In the genomic region with DNA sequence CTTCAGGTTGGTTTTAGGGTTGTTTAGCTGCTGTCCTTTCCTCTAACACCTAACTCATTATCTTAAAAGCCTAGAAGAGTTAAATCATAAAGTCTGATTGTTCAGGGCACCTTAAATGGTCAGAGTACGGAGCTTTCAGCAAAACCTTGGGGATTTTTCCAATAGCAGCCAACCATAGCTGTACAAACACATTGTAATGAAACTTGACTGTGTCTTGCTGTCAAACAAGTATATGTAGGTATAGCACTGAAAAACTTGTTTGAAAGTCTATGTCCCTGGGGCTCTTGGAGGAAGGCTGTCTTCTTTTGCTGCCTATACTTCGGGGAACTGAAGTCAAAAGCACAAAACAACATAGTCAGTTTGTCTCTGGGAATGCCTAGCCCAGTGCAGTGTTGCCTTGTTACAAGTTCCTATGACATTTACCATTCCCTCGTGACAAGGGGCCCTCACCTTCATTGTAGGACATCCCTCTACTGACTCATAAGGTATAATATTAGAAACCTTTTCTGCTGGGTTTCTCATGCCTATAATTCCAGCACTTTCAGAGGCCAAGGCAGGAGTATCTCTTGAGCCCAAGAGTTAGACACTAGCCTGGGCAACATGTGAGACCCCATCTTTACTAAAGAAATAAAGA, we compare ENCODE assay signal across 28 cellular contexts.
A peak's percentile ranks its signal among the peaks of the same experiment; 100 is the strongest.
DNase-seq lines count a peak whose midpoint lies in the region; ATAC-seq, FAIRE-seq and TF ChIP-seq lines count a peak whose summit lies in the region.
"Had no signal": no experiment of that assay in that cellular context is flagged by ENCODE, and none has a peak within 500 bp of the region (broad histone marks: within the 10 kb centered on the region; RNA-seq: fewer than 3 reads in every experiment).

No MANE protein-coding gene starts in this region.

- H3K27ac ChIP-seq in A549 (peak overlapping the region; percentile 39 to 83; a peak in 4 of 6 replicates), WERI-Rb-1 (no peak overlapping the region)
- H3K27ac ChIP-seq: BLaER1 treated with 17β-estradiol and CSF1 and Interleukin-3, amounts not matched to agents 10 nM and 100 nM; SJCRH30 had no signal

- TF ChIP-seq POLR2A in A549 (IDR thresholded peaks at IDR 0.05; ENCODE audit: low read length): no peak

- H3K4me3 ChIP-seq in A549: no peak overlapping the region
- H3K4me3 ChIP-seq in WERI-Rb-1 (ENCODE audit: low read depth, low read length): no peak overlapping the region
- H3K4me3 ChIP-seq: BLaER1 treated with 17β-estradiol and CSF1 and Interleukin-3, amounts not matched to agents 10 nM and 100 nM; HAP-1; MG63; PC-9; SJCRH30 had no signal

- ATAC-seq in A549 (no peak), GM18868 (IDR thresholded peaks at IDR 0.05; ENCODE audit: unreplicated experiment) (peak; percentile 81), esophagus mucosa (peak; percentile 76), HG03095 (IDR thresholded peaks at IDR 0.05; ENCODE audit: unreplicated experiment) (no peak)
- ATAC-seq: Right ventricle myocardium inferior, SK-N-SH treated with all-trans-retinoic acid at 6 μM for 48 hours had no signal

- no peaks in the 10 kb centered on the region for H3K27me3 ChIP-seq in WERI-Rb-1 (ENCODE audit: insufficient read depth, low read depth, severe bottlenecking)
- H3K27me3 ChIP-seq: BLaER1 treated with 17β-estradiol and CSF1 and Interleukin-3, amounts not matched to agents 10 nM and 100 nM; MG63; SJCRH30 had no signal

- DNase-seq in A549 (ENCODE audit: low read depth in 1 of 2, low spot score in 1 of 2): no peak
- DNase-seq in nephron progenitor cell: no peak
- DNase-seq in chondrocyte (ENCODE audit: low spot score): no peak
- DNase-seq in WERI-Rb-1: no peak
- DNase-seq: AML-193; CD4-positive, alpha-beta T cell; DND-41; GOT3; IMR-90; KG1; MG63; NCI-H1105 treated with DMSO at 0.1 percent for 48 hours; NCI-H146; NCI-H2029; NCI-H446; NCI-H524 treated with DMSO at 0.1 percent for 48 hours; NCI-H774; PC-9; SJCRH30 had no signal

- no peak for TF ChIP-seq EP300 in A549 (IDR thresholded peaks at IDR 0.05)

- H3K9me3 ChIP-seq in A549 (no peaks in the 10 kb centered on the region), WERI-Rb-1 (ENCODE audit: severe bottlenecking) (no peaks in the 10 kb centered on the region)
- H3K9me3 ChIP-seq: BLaER1 treated with 17β-estradiol and CSF1 and Interleukin-3, amounts not matched to agents 10 nM and 100 nM; HAP-1; MG63; SJCRH30 had no signal

- H3K4me2 ChIP-seq in A549: no peak overlapping the region
- H3K4me2 ChIP-seq: BLaER1 treated with 17β-estradiol and CSF1 and Interleukin-3, amounts not matched to agents 10 nM and 100 nM had no signal

- H3K9me3 Mint-ChIP-seq in nephron progenitor cell (no peaks in the 10 kb centered on the region), chondrocyte (ENCODE audit: low read depth) (no peaks in the 10 kb centered on the region)
- H3K9me3 Mint-ChIP-seq: CD4-positive, alpha-beta T cell had no signal

- H3K4me1 ChIP-seq in A549: peaks cover 46% of the 10 kb centered on the region
- H3K4me1 ChIP-seq: BLaER1 treated with 17β-estradiol and CSF1 and Interleukin-3, amounts not matched to agents 10 nM and 100 nM; HAP-1; SJCRH30 had no signal

- no peak for TF ChIP-seq CTCF in A549 (IDR thresholded peaks at IDR 0.05)
- no peak for TF ChIP-seq CTCF in nephron progenitor cell (IDR thresholded peaks at IDR 0.05)
- TF ChIP-seq CTCF in chondrocyte (IDR thresholded peaks at IDR 0.05): no peak
- TF ChIP-seq CTCF in WERI-Rb-1 (IDR thresholded peaks at IDR 0.05; ENCODE audit: low read depth, low read length): no peak

- FAIRE-seq in A549 (lab: Jason Lieb, UNC): no peak
- FAIRE-seq: A204.1, GM18507 had no signal

- 100% methylated on average over 2 of the region's 3 CpGs for WGBS in A549 (ENCODE audit: missing lambda C conversion rate)

- POLR2A ChIA-PET in A549 (lab: Yijun Ruan, JAX): no interaction called here

- H3K4me3 Mint-ChIP-seq in nephron progenitor cell: no peak overlapping the region
- H3K4me3 Mint-ChIP-seq in chondrocyte (ENCODE audit: unreplicated experiment): no peak overlapping the region
- H3K4me3 Mint-ChIP-seq: CD4-positive, alpha-beta T cell had no signal

- H3K4me1 Mint-ChIP-seq in nephron progenitor cell: no peaks in the 10 kb centered on the region
- peaks cover 14% of the 10 kb centered on the region for H3K4me1 Mint-ChIP-seq in chondrocyte (ENCODE audit: low read depth)

- no peaks in the 10 kb centered on the region for H3K36me3 ChIP-seq in WERI-Rb-1
- H3K36me3 ChIP-seq: BLaER1 treated with 17β-estradiol and CSF1 and Interleukin-3, amounts not matched to agents 10 nM and 100 nM; HAP-1; MG63; SJCRH30 had no signal

- H3K36me3 Mint-ChIP-seq in nephron progenitor cell (ENCODE audit: low read depth) (no peaks in the 10 kb centered on the region), chondrocyte (ENCODE audit: low read depth) (no peaks in the 10 kb centered on the region)

- CTCF ChIA-PET in A549 (lab: Yijun Ruan, JAX): no interaction called here

- H3K27me3 Mint-ChIP-seq in nephron progenitor cell (ENCODE audit: low read depth, poor library complexity) (peaks cover 2% of the 10 kb centered on the region), chondrocyte (ENCODE audit: low read depth) (no peaks in the 10 kb centered on the region)
- H3K27me3 Mint-ChIP-seq: CD4-positive, alpha-beta T cell had no signal

- H3K27ac Mint-ChIP-seq in nephron progenitor cell (peak overlapping the region; percentile 52), chondrocyte (ENCODE audit: unreplicated experiment) (no peak overlapping the region)
- H3K27ac Mint-ChIP-seq: CD4-positive, alpha-beta T cell had no signal

- no peak for TF ChIP-seq RAD21 in A549 (conservative IDR thresholded peaks at IDR 0.05 in 1 of 2, IDR thresholded peaks at IDR 0.05 in 1 of 2)

TF ChIP-seq in A549, 52 proteins besides CTCF, POLR2A, EP300 and RAD21:
- TF ChIP-seq, protein P1, sequence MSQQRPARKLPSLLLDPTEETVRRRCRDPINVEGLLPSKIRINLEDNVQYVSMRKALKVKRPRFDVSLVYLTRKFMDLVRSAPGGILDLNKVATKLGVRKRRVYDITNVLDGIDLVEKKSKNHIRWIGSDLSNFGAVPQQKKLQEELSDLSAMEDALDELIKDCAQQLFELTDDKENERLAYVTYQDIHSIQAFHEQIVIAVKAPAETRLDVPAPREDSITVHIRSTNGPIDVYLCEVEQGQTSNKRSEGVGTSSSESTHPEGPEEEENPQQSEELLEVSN (IDR thresholded peaks at IDR 0.05; ENCODE audit: borderline replicate concordance, low read depth): no peak
- TF ChIP-seq, protein P2, sequence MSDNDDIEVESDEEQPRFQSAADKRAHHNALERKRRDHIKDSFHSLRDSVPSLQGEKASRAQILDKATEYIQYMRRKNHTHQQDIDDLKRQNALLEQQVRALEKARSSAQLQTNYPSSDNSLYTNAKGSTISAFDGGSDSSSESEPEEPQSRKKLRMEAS (IDR thresholded peaks at IDR 0.05): no peak
- no peak for TF ChIP-seq EHF (CRISPR knock-in tag; IDR thresholded peaks at IDR 0.05)

Comparison
In these comparisons a context has a peak if more than half of its experiments do, and no peak if none do; other contexts are left out.
1. ATAC-seq: peak in GM18868 (single experiment) and esophagus mucosa (single experiment); none in A549 (0 of 2) and HG03095 (single experiment).